Comparison of ENCODE assay signal across 1 cellular context in the genomic region with DNA sequence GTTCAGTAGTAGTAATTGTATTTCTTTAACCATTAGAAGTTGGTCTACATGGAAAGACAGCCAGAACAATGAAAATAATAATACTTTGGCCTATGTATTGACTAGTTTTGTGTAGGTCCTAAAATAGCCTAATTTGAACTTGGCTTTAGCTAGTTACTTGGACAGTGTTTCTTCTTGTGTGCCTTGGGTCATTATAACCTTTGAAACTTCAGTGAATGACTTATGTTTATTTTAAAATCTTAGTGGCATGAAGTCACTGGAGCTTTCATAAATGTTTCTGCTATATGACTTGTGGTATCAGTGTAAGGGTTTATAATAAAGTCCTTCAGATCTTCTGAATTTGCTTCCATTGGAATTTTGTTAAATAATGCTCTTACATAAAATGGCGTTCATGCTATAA.
TF ChIP-seq lines count a peak whose summit lies in the region.

No MANE protein-coding gene starts in this region.

TF ChIP-seq in GM23338, 12 proteins besides CTCF, POLR2A, EP300 and RAD21:
- TF ChIP-seq, protein P1, sequence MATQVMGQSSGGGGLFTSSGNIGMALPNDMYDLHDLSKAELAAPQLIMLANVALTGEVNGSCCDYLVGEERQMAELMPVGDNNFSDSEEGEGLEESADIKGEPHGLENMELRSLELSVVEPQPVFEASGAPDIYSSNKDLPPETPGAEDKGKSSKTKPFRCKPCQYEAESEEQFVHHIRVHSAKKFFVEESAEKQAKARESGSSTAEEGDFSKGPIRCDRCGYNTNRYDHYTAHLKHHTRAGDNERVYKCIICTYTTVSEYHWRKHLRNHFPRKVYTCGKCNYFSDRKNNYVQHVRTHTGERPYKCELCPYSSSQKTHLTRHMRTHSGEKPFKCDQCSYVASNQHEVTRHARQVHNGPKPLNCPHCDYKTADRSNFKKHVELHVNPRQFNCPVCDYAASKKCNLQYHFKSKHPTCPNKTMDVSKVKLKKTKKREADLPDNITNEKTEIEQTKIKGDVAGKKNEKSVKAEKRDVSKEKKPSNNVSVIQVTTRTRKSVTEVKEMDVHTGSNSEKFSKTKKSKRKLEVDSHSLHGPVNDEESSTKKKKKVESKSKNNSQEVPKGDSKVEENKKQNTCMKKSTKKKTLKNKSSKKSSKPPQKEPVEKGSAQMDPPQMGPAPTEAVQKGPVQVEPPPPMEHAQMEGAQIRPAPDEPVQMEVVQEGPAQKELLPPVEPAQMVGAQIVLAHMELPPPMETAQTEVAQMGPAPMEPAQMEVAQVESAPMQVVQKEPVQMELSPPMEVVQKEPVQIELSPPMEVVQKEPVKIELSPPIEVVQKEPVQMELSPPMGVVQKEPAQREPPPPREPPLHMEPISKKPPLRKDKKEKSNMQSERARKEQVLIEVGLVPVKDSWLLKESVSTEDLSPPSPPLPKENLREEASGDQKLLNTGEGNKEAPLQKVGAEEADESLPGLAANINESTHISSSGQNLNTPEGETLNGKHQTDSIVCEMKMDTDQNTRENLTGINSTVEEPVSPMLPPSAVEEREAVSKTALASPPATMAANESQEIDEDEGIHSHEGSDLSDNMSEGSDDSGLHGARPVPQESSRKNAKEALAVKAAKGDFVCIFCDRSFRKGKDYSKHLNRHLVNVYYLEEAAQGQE (IDR thresholded peaks at IDR 0.05; ENCODE audit: unreplicated experiment): no peak
- TF ChIP-seq STAT1 (IDR thresholded peaks at IDR 0.05; ENCODE audit: unreplicated experiment) (no peak), JUNB (IDR thresholded peaks at IDR 0.05; ENCODE audit: unreplicated experiment) (no peak), POLR2AphosphoS5 (IDR thresholded peaks at IDR 0.05; ENCODE audit: low read depth) (no peak), ZNF331 (CRISPR knock-in tag; IDR thresholded peaks at IDR 0.05; ENCODE audit: low read depth) (no peak), EZH2 (IDR thresholded peaks at IDR 0.05; ENCODE audit: low read depth, unreplicated experiment) (no peak), ETS1 (IDR thresholded peaks at IDR 0.05) (no peak), ZNF114 (CRISPR knock-in tag; IDR thresholded peaks at IDR 0.05) (no peak), EZH2phosphoT487 (IDR thresholded peaks at IDR 0.05; ENCODE audit: unreplicated experiment) (no peak), NANOG (IDR thresholded peaks at IDR 0.05; ENCODE audit: borderline replicate concordance) (no peak), CREB1 (CRISPR knock-in tag; IDR thresholded peaks at IDR 0.05; ENCODE audit: low read depth) (no peak)
